ENCODE assay signal across 1 cellular context in genomic region chr14:99562848-99563748, GRCh38.
TF ChIP-seq lines count a peak whose summit lies in the region.

No MANE protein-coding gene starts in this region.

TF ChIP-seq in HepG2, 621 proteins besides CTCF, POLR2A, EP300 and RAD21 (continued from another document and continues in another):
- TF ChIP-seq ATF3 (CRISPR knock-in tag; IDR thresholded peaks at IDR 0.05) (no peak), ZNF382 (CRISPR knock-in tag; IDR thresholded peaks at IDR 0.05; ENCODE audit: borderline replicate concordance) (no peak), MED1 (CRISPR knock-in tag; IDR thresholded peaks at IDR 0.05) (peak; percentile 69; the same call in 1 of the 2 replicates), ZNF350 (CRISPR knock-in tag; IDR thresholded peaks at IDR 0.05; ENCODE audit: borderline replicate concordance, low read depth) (peak; percentile 63; the same call in 1 of the 2 replicates), ZC3H4 (CRISPR knock-in tag; IDR thresholded peaks at IDR 0.05; ENCODE audit: borderline replicate concordance) (no peak), ZNF367 (CRISPR knock-in tag; IDR thresholded peaks at IDR 0.05; ENCODE audit: borderline replicate concordance) (no peak), MTF2 (CRISPR knock-in tag; IDR thresholded peaks at IDR 0.05; ENCODE audit: borderline replicate concordance) (no peak), GFI1 (CRISPR knock-in tag; IDR thresholded peaks at IDR 0.05; ENCODE audit: borderline replicate concordance) (no peak), LRRFIP1 (CRISPR knock-in tag; conservative IDR thresholded peaks at IDR 0.05) (no peak), ZFY (CRISPR knock-in tag; IDR thresholded peaks at IDR 0.05) (peak; percentile 49; the same call in 1 of the 2 replicates), BRCA1 (CRISPR knock-in tag; IDR thresholded peaks at IDR 0.05) (no peak), SAFB2 (CRISPR knock-in tag; IDR thresholded peaks at IDR 0.05; ENCODE audit: borderline replicate concordance, low read depth) (no peak), RFX3 (CRISPR knock-in tag; IDR thresholded peaks at IDR 0.05) (no peak), IKZF1 (IDR thresholded peaks at IDR 0.05) (no peak), ZBED4 (CRISPR knock-in tag; IDR thresholded peaks at IDR 0.05; ENCODE audit: borderline replicate concordance) (no peak), ZNF337 (CRISPR knock-in tag; IDR thresholded peaks at IDR 0.05; ENCODE audit: borderline replicate concordance, low read depth) (no peak), ZZZ3 (CRISPR knock-in tag; IDR thresholded peaks at IDR 0.05; ENCODE audit: borderline replicate concordance) (no peak), ZBTB25 (CRISPR knock-in tag; IDR thresholded peaks at IDR 0.05) (no peak), NCOR1 (IDR thresholded peaks at IDR 0.05; ENCODE audit: borderline replicate concordance, low read length) (no peak), ZNF556 (CRISPR knock-in tag; IDR thresholded peaks at IDR 0.05; ENCODE audit: borderline replicate concordance) (0 out of 2 replicates have a peak, but pooled peaks have one; percentile 24), ZBTB21 (CRISPR knock-in tag; IDR thresholded peaks at IDR 0.05) (no peak), SPEN (CRISPR knock-in tag; IDR thresholded peaks at IDR 0.05; ENCODE audit: low read depth) (peak; percentile 66), MED13 (CRISPR knock-in tag; IDR thresholded peaks at IDR 0.05) (no peak), ZNF280D (CRISPR knock-in tag; IDR thresholded peaks at IDR 0.05) (no peak), LCORL (IDR thresholded peaks at IDR 0.05) (no peak), LCORL (CRISPR knock-in tag; IDR thresholded peaks at IDR 0.05) (peak; percentile 82), POLR2AphosphoS2 (IDR thresholded peaks at IDR 0.05; ENCODE audit: low read depth, low read length) (no peak), ZBTB20 (CRISPR knock-in tag; IDR thresholded peaks at IDR 0.05; ENCODE audit: borderline replicate concordance, low read depth) (no peak), ZNF749 (CRISPR knock-in tag; IDR thresholded peaks at IDR 0.05; ENCODE audit: borderline replicate concordance) (no peak), ZBTB7B (CRISPR knock-in tag; IDR thresholded peaks at IDR 0.05) (0 out of 2 replicates have a peak, but pooled peaks have one; percentile 54), ZNF275 (CRISPR knock-in tag; IDR thresholded peaks at IDR 0.05; ENCODE audit: borderline replicate concordance) (no peak), MAZ (IDR thresholded peaks at IDR 0.05; ENCODE audit: borderline replicate concordance, low read depth, low read length) (no peak), MAZ (CRISPR knock-in tag; IDR thresholded peaks at IDR 0.05; ENCODE audit: low read depth) (peak; percentile 75), TRAFD1 (CRISPR knock-in tag; IDR thresholded peaks at IDR 0.05; ENCODE audit: borderline replicate concordance) (no peak), KAT7 (CRISPR knock-in tag; IDR thresholded peaks at IDR 0.05; ENCODE audit: borderline replicate concordance) (peak; percentile 79; the same call in 1 of the 2 replicates), TERF1 (CRISPR knock-in tag; IDR thresholded peaks at IDR 0.05) (no peak), ZNF879 (CRISPR knock-in tag; IDR thresholded peaks at IDR 0.05) (no peak), CREB1 (IDR thresholded peaks at IDR 0.05) (no peak), CREB1 (CRISPR knock-in tag; IDR thresholded peaks at IDR 0.05) (no peak), KDM4B (CRISPR knock-in tag; IDR thresholded peaks at IDR 0.05) (no peak), LBX2 (CRISPR knock-in tag; IDR thresholded peaks at IDR 0.05; ENCODE audit: borderline replicate concordance) (no peak), REL (CRISPR knock-in tag; conservative IDR thresholded peaks at IDR 0.05) (no peak), TOPORS (CRISPR knock-in tag; IDR thresholded peaks at IDR 0.05) (no peak), MXD1 (CRISPR knock-in tag; IDR thresholded peaks at IDR 0.05) (no peak), ZNF775 (CRISPR knock-in tag; IDR thresholded peaks at IDR 0.05; ENCODE audit: borderline replicate concordance) (no peak), NFE2L1 (CRISPR knock-in tag; IDR thresholded peaks at IDR 0.05; ENCODE audit: borderline replicate concordance) (no peak), DPF2 (CRISPR knock-in tag; IDR thresholded peaks at IDR 0.05; ENCODE audit: borderline replicate concordance, low read depth) (no peak), MYC (CRISPR knock-in tag; IDR thresholded peaks at IDR 0.05; ENCODE audit: borderline replicate concordance) (peak; percentile 75; the same call in 1 of the 2 replicates), ZNF674 (CRISPR knock-in tag; IDR thresholded peaks at IDR 0.05; ENCODE audit: low read depth) (no peak), E2F2 (CRISPR knock-in tag; IDR thresholded peaks at IDR 0.05; ENCODE audit: borderline replicate concordance) (no peak), KDM6A (CRISPR knock-in tag; IDR thresholded peaks at IDR 0.05; ENCODE audit: low read depth) (no peak), ESRRA (CRISPR knock-in tag; IDR thresholded peaks at IDR 0.05; ENCODE audit: low read depth) (no peak), NR1H2 (CRISPR knock-in tag; IDR thresholded peaks at IDR 0.05; ENCODE audit: borderline replicate concordance, low read depth) (no peak)
